In the genomic region with DNA sequence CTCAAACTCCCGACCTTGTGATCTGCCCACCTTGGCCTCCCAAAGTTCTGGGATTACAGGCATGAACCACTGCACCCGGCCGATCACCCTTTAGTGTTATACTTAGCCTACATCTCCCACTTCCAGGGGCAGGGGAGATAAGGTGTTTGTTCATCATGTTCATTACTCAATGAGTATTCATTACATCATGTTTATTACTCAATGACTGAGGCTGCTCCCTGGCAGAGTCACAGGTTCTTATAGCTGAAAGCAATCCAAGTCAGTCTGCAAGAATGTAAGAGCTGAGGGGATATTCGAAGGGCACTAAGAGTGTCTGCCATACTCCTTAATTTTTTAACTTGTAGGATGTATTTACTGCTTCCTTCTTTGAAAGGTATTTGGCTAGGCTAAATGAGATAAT, we compare ENCODE assay signal across 21 cellular contexts.
A peak's percentile ranks its signal among the peaks of the same experiment; 100 is the strongest.
DNase-seq lines count a peak whose midpoint lies in the region; ATAC-seq and TF ChIP-seq lines count a peak whose summit lies in the region.
"Had no signal": no experiment of that assay in that cellular context is flagged by ENCODE, and none has a peak within 500 bp of the region (broad histone marks: within the 10 kb centered on the region; RNA-seq: fewer than 3 reads in every experiment).

No MANE protein-coding gene starts in this region.

- no peaks in the 10 kb centered on the region for H3K4me1 Mint-ChIP-seq in chondrocyte (ENCODE audit: low read depth)
- H3K4me1 Mint-ChIP-seq in activated naive CD4-positive, alpha-beta T cell treated with anti-CD3 and anti-CD28 coated beads, Interleukin-2, amount 10 ng/mL, durations not matched to agents 7 days and 5 days = no peaks in the 10 kb centered on the region

- H3K36me3 Mint-ChIP-seq in chondrocyte (ENCODE audit: low read depth) = no peaks in the 10 kb centered on the region
- no peaks in the 10 kb centered on the region for H3K36me3 Mint-ChIP-seq in activated naive CD4-positive, alpha-beta T cell treated with anti-CD3 and anti-CD28 coated beads, Interleukin-2, amount 10 ng/mL, durations not matched to agents 7 days and 5 days
- H3K36me3 Mint-ChIP-seq: memory B cell had no signal

- in situ Hi-C loops in astrocyte of the spinal cord (cut with HindIII; ENCODE audit: low sequenced_read_pairs) = no loop called here

- no peak overlapping the region for H3K4me3 Mint-ChIP-seq in chondrocyte (ENCODE audit: unreplicated experiment)
- no peak overlapping the region for H3K4me3 Mint-ChIP-seq in activated naive CD4-positive, alpha-beta T cell treated with anti-CD3 and anti-CD28 coated beads, Interleukin-2, amount 10 ng/mL, durations not matched to agents 7 days and 5 days
- H3K4me3 Mint-ChIP-seq: memory B cell, nephron progenitor cell had no signal

- DNase-seq in AG08395 (ENCODE audit: low spot score) = peak; percentile 13
- DNase-seq in HT1080 (ENCODE audit: low read depth) = peak; percentile 57
- DNase-seq in astrocyte of the spinal cord (ENCODE audit: low read depth, low spot score) = peak; percentile 28
- DNase-seq in foreskin keratinocyte = peak; percentile 45 to 78
- DNase-seq in chondrocyte (ENCODE audit: low spot score) = no peak
- DNase-seq in NCI-H1694 treated with DMSO at 0.1 percent for 48 hours (lab: John Stamatoyannopoulos, UW) = no peak
- DNase-seq in activated naive CD4-positive, alpha-beta T cell treated with anti-CD3 and anti-CD28 coated beads, Interleukin-2, amount 10 ng/mL, durations not matched to agents 7 days and 5 days = no peak
- DNase-seq in activated naive CD4-positive, alpha-beta T cell treated with anti-CD3 and anti-CD28 coated beads, Interleukin-2, amount 50 U/mL, for 16 hours = no peak
- DNase-seq: ACHN; activated CD4-positive, alpha-beta T cell treated with anti-CD3 and anti-CD28 coated beads for 4 hours; activated CD8-positive, alpha-beta memory T cell treated with anti-CD3 and anti-CD28 coated beads, Interleukin-2, amount 50 U/mL, for 4 hours; body of pancreas; COR-L47; NCI-H1694; NCI-H446 treated with DMSO at 0.1 percent for 48 hours; nephron progenitor cell; stimulated activated CD4-positive, alpha-beta T cell treated with anti-CD3 and anti-CD28 coated beads, Interleukin-2, amount 100 ng/mL, for 24 hours; T1000 had no signal

- TF ChIP-seq CTCF in astrocyte of the spinal cord (IDR thresholded peaks at IDR 0.05; ENCODE audit: low read depth, low read length) (no peak), foreskin keratinocyte (conservative IDR thresholded peaks at IDR 0.05) (no peak), chondrocyte (IDR thresholded peaks at IDR 0.05) (no peak)

- H3K9me3 Mint-ChIP-seq in chondrocyte (ENCODE audit: low read depth) = no peaks in the 10 kb centered on the region
- H3K9me3 Mint-ChIP-seq in activated naive CD4-positive, alpha-beta T cell treated with anti-CD3 and anti-CD28 coated beads, Interleukin-2, amount 10 ng/mL, durations not matched to agents 7 days and 5 days = no peaks in the 10 kb centered on the region
- H3K9me3 Mint-ChIP-seq: memory B cell, nephron progenitor cell had no signal

- peaks cover 5% of the 10 kb centered on the region for H3K27me3 Mint-ChIP-seq in chondrocyte (ENCODE audit: low read depth)
- no peaks in the 10 kb centered on the region for H3K27me3 Mint-ChIP-seq in activated naive CD4-positive, alpha-beta T cell treated with anti-CD3 and anti-CD28 coated beads, Interleukin-2, amount 10 ng/mL, durations not matched to agents 7 days and 5 days
- H3K27me3 Mint-ChIP-seq: memory B cell had no signal

- no peak overlapping the region for H3K27ac ChIP-seq in foreskin keratinocyte
- H3K27ac ChIP-seq: body of pancreas, right atrium auricular region had no signal

- no peak overlapping the region for H3K27ac Mint-ChIP-seq in chondrocyte (ENCODE audit: unreplicated experiment)
- no peak overlapping the region for H3K27ac Mint-ChIP-seq in activated naive CD4-positive, alpha-beta T cell treated with anti-CD3 and anti-CD28 coated beads, Interleukin-2, amount 10 ng/mL, durations not matched to agents 7 days and 5 days
- H3K27ac Mint-ChIP-seq: memory B cell, nephron progenitor cell had no signal

- H3K27me3 ChIP-seq in foreskin keratinocyte = no peaks in the 10 kb centered on the region
- H3K27me3 ChIP-seq: body of pancreas, right atrium auricular region had no signal

- H3K4me3 ChIP-seq in astrocyte of the spinal cord (ENCODE audit: low read depth, low read length) = no peak overlapping the region
- H3K4me3 ChIP-seq: body of pancreas, HAP-1, right atrium auricular region had no signal

- H3K4me1 ChIP-seq in foreskin keratinocyte = no peaks in the 10 kb centered on the region
- H3K4me1 ChIP-seq: body of pancreas, right atrium auricular region had no signal

- ATAC-seq in foreskin keratinocyte = peak; percentile 78
- ATAC-seq: body of pancreas had no signal

- CTCF ChIA-PET in activated naive CD4-positive, alpha-beta T cell treated with anti-CD3 and anti-CD28 coated beads, Interleukin-2, amount 10 ng/mL, durations not matched to agents 7 days and 5 days (lab: Charles Lee) = no interaction called here

Comparison
In these comparisons a context has a peak if more than half of its experiments do, and no peak if none do; other contexts are left out.
1. DNase-seq: peak in AG08395 (single experiment), HT1080 (single experiment), astrocyte of the spinal cord (single experiment) and foreskin keratinocyte (2 of 2); none in chondrocyte (single experiment), NCI-H1694 treated with DMSO at 0.1 percent for 48 hours (single experiment), activated naive CD4-positive, alpha-beta T cell treated with anti-CD3 and anti-CD28 coated beads, Interleukin-2, amount 10 ng/mL, durations not matched to agents 7 days and 5 days (single experiment) and activated naive CD4-positive, alpha-beta T cell treated with anti-CD3 and anti-CD28 coated beads, Interleukin-2, amount 50 U/mL, for 16 hours (single experiment).